32 cellular contexts compared by ENCODE assay signal in the genomic region with DNA sequence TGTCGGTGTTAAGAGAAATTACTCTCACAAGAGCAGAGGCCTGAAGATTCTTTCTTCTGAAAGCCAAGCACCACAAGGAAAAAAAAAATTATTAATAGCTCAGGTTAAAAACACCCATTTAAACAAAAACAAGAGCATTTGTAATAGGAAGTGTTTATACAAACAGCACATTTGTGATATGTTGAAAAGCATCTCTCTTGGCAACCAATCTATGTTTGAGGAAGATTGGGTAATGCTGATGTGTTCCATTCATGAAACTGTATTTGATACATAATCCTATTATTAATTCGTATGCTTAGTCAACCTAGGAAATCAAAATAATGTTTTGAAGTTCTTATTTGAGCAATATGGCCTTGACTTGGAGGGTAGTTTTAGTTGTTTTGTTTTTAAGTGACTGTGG. TPM values are rescaled to one million over a fixed set of nuclear protein-coding genes. Genes with fewer than 3 reads are reported as not detected.
"Had no signal": no experiment of that assay in that cellular context is flagged by ENCODE, and none has a peak within 500 bp of the region (broad histone marks: within the 10 kb centered on the region; RNA-seq: fewer than 3 reads in every experiment).

No MANE protein-coding gene starts in this region.

- H3K4me1 Mint-ChIP-seq: activated CD4-positive, alpha-beta T cell treated with anti-CD3 and anti-CD28 coated beads, Interleukin-2, amount 10 ng/mL, durations not matched to agents 24 days and 14 days; activated naive CD4-positive, alpha-beta T cell treated with anti-CD3 and anti-CD28 coated beads, Interleukin-2, amount 50 U/mL, for 24 hours; activated naive CD8-positive, alpha-beta T cell treated with anti-CD3 and anti-CD28 coated beads, Interleukin-2, amount 50 U/mL, for 24 hours had no signal

- H3K4me3 ChIP-seq: esophagus squamous epithelium, pancreas, prostate gland, SK-N-MC, stomach, tibial artery, upper lobe of right lung had no signal

- H3K27ac Mint-ChIP-seq: activated CD4-positive, alpha-beta T cell treated with anti-CD3 and anti-CD28 coated beads, Interleukin-2, amount 10 ng/mL, durations not matched to agents 24 days and 14 days; activated CD8-positive, alpha-beta T cell treated with anti-CD3 and anti-CD28 coated beads for 36 hours; activated naive CD4-positive, alpha-beta T cell treated with anti-CD3 and anti-CD28 coated beads, Interleukin-2, amount 50 U/mL, for 24 hours; activated naive CD8-positive, alpha-beta T cell treated with anti-CD3 and anti-CD28 coated beads, Interleukin-2, amount 50 U/mL, for 24 hours; activated T-helper 2 cell treated with anti-CD3 and anti-CD28 coated beads, Interferon-gamma antibody, Interleukin-2, Interleukin-4, amounts not matched to agents 10 μg/mL and 5 μg/mL and 100 μg/mL, durations not matched to agents 14 hours and 24 hours and 36 hours; endodermal cell; mesothelial cell of epicardium; naive thymus-derived CD4-positive, alpha-beta T cell; stimulated activated naive B cell treated with anti-CD40 and anti-IgM and Interleukin-4, amounts not matched to agents 10 μg/mL and 1 μg/mL and 100 μg/mL, for 72 hours had no signal

- H3K36me3 Mint-ChIP-seq: activated naive CD4-positive, alpha-beta T cell treated with anti-CD3 and anti-CD28 coated beads, Interleukin-2, amount 50 U/mL, for 24 hours; mesothelial cell of epicardium had no signal

- FAIRE-seq: frontal cortex, pancreas, TTC549 had no signal

- H3K4me1 ChIP-seq: pancreas, prostate gland had no signal

- H3K9me3 Mint-ChIP-seq: activated CD8-positive, alpha-beta T cell treated with anti-CD3 and anti-CD28 coated beads for 36 hours; activated naive CD4-positive, alpha-beta T cell treated with anti-CD3 and anti-CD28 coated beads, Interleukin-2, amount 50 U/mL, for 24 hours; activated naive CD8-positive, alpha-beta T cell treated with anti-CD3 and anti-CD28 coated beads, Interleukin-2, amount 50 U/mL, for 24 hours; activated T-helper 2 cell treated with anti-CD3 and anti-CD28 coated beads, Interferon-gamma antibody, Interleukin-2, Interleukin-4, amounts not matched to agents 10 μg/mL and 5 μg/mL and 100 μg/mL, durations not matched to agents 14 hours and 24 hours and 36 hours; endodermal cell; mesothelial cell of epicardium; neural crest cell had no signal

- DNase-seq: activated CD4-positive, alpha-beta T cell treated with anti-CD3 and anti-CD28 coated beads, Interleukin-2, amount 10 ng/mL, durations not matched to agents 24 days and 14 days; activated CD8-positive, alpha-beta T cell treated with anti-CD3 and anti-CD28 coated beads for 36 hours; activated naive CD8-positive, alpha-beta T cell treated with anti-CD3 and anti-CD28 coated beads, Interleukin-2, amount 50 U/mL, for 24 hours; activated T-cell treated with anti-CD3 and anti-CD28 coated beads, Interleukin-2, amount 50 U/mL, for 48 hours; cortex of kidney; endodermal cell; esophagus squamous epithelium; glutamatergic neuron; islet precursor cell; left cardiac atrium; left ventricle myocardium superior; naive thymus-derived CD4-positive, alpha-beta T cell; nucleus accumbens; pancreas; retina; stimulated activated CD4-positive, alpha-beta T cell treated with anti-CD3 and anti-CD28 coated beads, Interleukin-15, amount 100 ng/mL, for 24 hours; stimulated activated CD4-positive, alpha-beta T cell treated with anti-CD3 and anti-CD28 coated beads, Interleukin-2, amount 100 ng/mL, for 24 hours; stimulated activated naive B cell treated with anti-CD40 and anti-IgM and Interleukin-4, amounts not matched to agents 10 μg/mL and 1 μg/mL and 100 μg/mL, for 72 hours; stomach; T-helper 9 cell; tibial artery; upper lobe of right lung had no signal

- H3K36me3 ChIP-seq: esophagus squamous epithelium, pancreas, prostate gland, stomach, upper lobe of right lung had no signal

- H3K27ac ChIP-seq: pancreas, prostate gland, SK-N-MC, stomach, tibial artery, upper lobe of right lung, VCaP had no signal

- H3K4me3 Mint-ChIP-seq: activated CD4-positive, alpha-beta T cell treated with anti-CD3 and anti-CD28 coated beads, Interleukin-2, amount 10 ng/mL, durations not matched to agents 24 days and 14 days; activated CD8-positive, alpha-beta T cell treated with anti-CD3 and anti-CD28 coated beads for 36 hours; activated naive CD4-positive, alpha-beta T cell treated with anti-CD3 and anti-CD28 coated beads, Interleukin-2, amount 50 U/mL, for 24 hours; activated naive CD8-positive, alpha-beta T cell treated with anti-CD3 and anti-CD28 coated beads, Interleukin-2, amount 50 U/mL, for 24 hours; endodermal cell; mesothelial cell of epicardium; naive thymus-derived CD4-positive, alpha-beta T cell; neural crest cell; stimulated activated naive B cell treated with anti-CD40 and anti-IgM and Interleukin-4, amounts not matched to agents 10 μg/mL and 1 μg/mL and 100 μg/mL, for 72 hours had no signal

- ATAC-seq: activated CD8-positive, alpha-beta T cell treated with anti-CD3 and anti-CD28 coated beads for 36 hours; activated naive CD8-positive, alpha-beta T cell treated with anti-CD3 and anti-CD28 coated beads, Interleukin-2, amount 50 U/mL, for 24 hours; left cardiac atrium; left ventricle myocardium superior; naive thymus-derived CD4-positive, alpha-beta T cell; pancreas; stimulated activated naive B cell treated with anti-CD40 and anti-IgM and Interleukin-4, amounts not matched to agents 10 μg/mL and 1 μg/mL and 100 μg/mL, for 72 hours; upper lobe of right lung had no signal

- H3K9me3 ChIP-seq: esophagus squamous epithelium, pancreas, prostate gland, stomach, tibial artery, upper lobe of right lung had no signal

- H3K27me3 ChIP-seq: pancreas, tibial artery, upper lobe of right lung had no signal

RNA-seq across cellular contexts. Expression of gene SSPN, which starts 36.6 kb away (rescaled TPM):
- total RNA-seq: activated CD4-positive, alpha-beta T cell treated with anti-CD3 and anti-CD28 coated beads, Interleukin-2, amount 10 ng/mL, durations not matched to agents 24 days and 14 days; activated CD8-positive, alpha-beta T cell treated with anti-CD3 and anti-CD28 coated beads for 36 hours; activated T-helper 2 cell treated with anti-CD3 and anti-CD28 coated beads, Interferon-gamma antibody, Interleukin-2, Interleukin-4, amounts not matched to agents 10 μg/mL and 5 μg/mL and 100 μg/mL, durations not matched to agents 14 hours and 24 hours and 36 hours; T-helper 1 cell treated with Interleukin-12 subunit alpha and Interleukin-12 subunit beta and Interleukin-4 antibody, amounts not matched to agents 30 ng/mL and 1 ng/mL, for 36 hours had no signal
